ENCODE assay signal across 12 cellular contexts in genomic region chr2:60867007-60867406, GRCh38. TPM values are rescaled to one million over a fixed set of nuclear protein-coding genes. Genes with fewer than 3 reads are reported as not detected.
DNase-seq lines count a peak whose midpoint lies in the region; ATAC-seq and TF ChIP-seq lines count a peak whose summit lies in the region.
"Had no signal": no experiment of that assay in that cellular context is flagged by ENCODE, and none has a peak within 500 bp of the region (broad histone marks: within the 10 kb centered on the region; RNA-seq: fewer than 3 reads in every experiment).

No MANE protein-coding gene starts in this region.

- H2BK15ac ChIP-seq in neuronal stem cell (ENCODE audit: low read length): no peak overlapping the region

- no peaks in the 10 kb centered on the region for H3K27me3 ChIP-seq in DND-41 (ENCODE audit: insufficient read depth, low read length, poor library complexity)
- H3K27me3 ChIP-seq in neuronal stem cell (ENCODE audit: control insufficient read depth in 3 of 3, insufficient read depth in 3 of 3, low read depth in 1 of 3, low read length in 3 of 3): no peaks in the 10 kb centered on the region
- H3K27me3 ChIP-seq in tibial artery: no peaks in the 10 kb centered on the region

- WGBS in neuronal stem cell (ENCODE audit: extremely low coverage in 2 of 2, insufficient read length in 2 of 2, insufficient replicate concordance in 1 of 2), 2 donors: no CpG with 5 or more reads among the region's 3 CpGs

- intact Hi-C loops in tibial artery (cut with DNase I; ENCODE audit: low total_unique reads): no loop called here

- H3K36me3 Mint-ChIP-seq in activated naive CD8-positive, alpha-beta T cell treated with anti-CD3 and anti-CD28 coated beads, Interleukin-2, amount 50 U/mL, for 24 hours (ENCODE audit: low read depth): peaks cover 20% of the 10 kb centered on the region
- H3K36me3 Mint-ChIP-seq: brain had no signal

- H2BK12ac ChIP-seq in neuronal stem cell (ENCODE audit: low read length): no peak overlapping the region

- no peaks in the 10 kb centered on the region for H4K20me1 ChIP-seq in DND-41 (ENCODE audit: insufficient read depth, low read length)

- no peaks in the 10 kb centered on the region for H3K36me3 ChIP-seq in DND-41 (ENCODE audit: insufficient read depth, low read length)
- no peaks in the 10 kb centered on the region for H3K36me3 ChIP-seq in neuronal stem cell (replicated peaks in 1 of 2; ENCODE audit: control insufficient read depth in 2 of 2, insufficient read depth in 2 of 2, low read length in 2 of 2)
- H3K36me3 ChIP-seq in tibial artery: no peaks in the 10 kb centered on the region

- H3K14ac ChIP-seq in neuronal stem cell (ENCODE audit: low read length): no peak overlapping the region

- H3K27ac ChIP-seq in DND-41 (ENCODE audit: low read length) (no peak overlapping the region), neuronal stem cell (replicated peaks; ENCODE audit: low read length) (no peak overlapping the region), tibial artery (no peak overlapping the region)

- H3K27ac Mint-ChIP-seq in activated naive CD8-positive, alpha-beta T cell treated with anti-CD3 and anti-CD28 coated beads, Interleukin-2, amount 50 U/mL, for 24 hours: peak overlapping the region; percentile 38
- H3K27ac Mint-ChIP-seq: brain, nephron had no signal

- no peak overlapping the region for H3K4me3 Mint-ChIP-seq in activated naive CD8-positive, alpha-beta T cell treated with anti-CD3 and anti-CD28 coated beads, Interleukin-2, amount 50 U/mL, for 24 hours
- H3K4me3 Mint-ChIP-seq: brain, nephron had no signal

- H3K4me1 ChIP-seq in DND-41 (ENCODE audit: insufficient read depth, low read length): peaks cover 10% of the 10 kb centered on the region
- no peaks in the 10 kb centered on the region for H3K4me1 ChIP-seq in neuronal stem cell (ENCODE audit: control insufficient read depth in 2 of 2, insufficient read depth in 1 of 2, low read depth in 1 of 2, low read length in 2 of 2)
- H3K4me1 ChIP-seq in tibial artery: no peaks in the 10 kb centered on the region

- H2AFZ ChIP-seq in DND-41 (ENCODE audit: low read depth, low read length): peak overlapping the region; percentile 87
- peak overlapping the region; percentile 53 for H2AFZ ChIP-seq in neuronal stem cell (ENCODE audit: low read length)

- DNase-seq in DND-41 (no peak), NCI-H1105 (lab: John Stamatoyannopoulos, UW) (peak; percentile 62), neuronal stem cell (ENCODE audit: low spot score) (no peak), DMS153 treated with DMSO at 0.1 percent for 48 hours (lab: John Stamatoyannopoulos, UW; ENCODE audit: unreplicated experiment) (no peak), tibial artery (no peak), dermis blood vessel endothelial cell (no peak)
- DNase-seq in activated naive CD8-positive, alpha-beta T cell treated with anti-CD3 and anti-CD28 coated beads, Interleukin-2, amount 50 U/mL, for 24 hours: no peak
- DNase-seq: islet precursor cell, KBM-7, NCI-H2029 treated with DMSO at 0.1 percent for 48 hours had no signal

- no peak overlapping the region for H2AK5ac ChIP-seq in neuronal stem cell (ENCODE audit: low read depth, low read length)

- H3K9me3 Mint-ChIP-seq in activated naive CD8-positive, alpha-beta T cell treated with anti-CD3 and anti-CD28 coated beads, Interleukin-2, amount 50 U/mL, for 24 hours: peaks cover 26% of the 10 kb centered on the region

- H3K9ac ChIP-seq in DND-41 (ENCODE audit: low read depth, low read length) (no peak overlapping the region), neuronal stem cell (ENCODE audit: low read depth, low read length, poor library complexity) (no peak overlapping the region)

- no peak overlapping the region for H4K8ac ChIP-seq in neuronal stem cell (ENCODE audit: low read depth, low read length)

- H3K9me3 ChIP-seq in DND-41 (ENCODE audit: insufficient read depth, low read length, severe bottlenecking): peaks cover 14% of the 10 kb centered on the region
- no peaks in the 10 kb centered on the region for H3K9me3 ChIP-seq in neuronal stem cell (replicated peaks in 1 of 2; ENCODE audit: control insufficient read depth in 2 of 2, insufficient read depth in 1 of 2, low read depth in 1 of 2, low read length in 2 of 2)
- H3K9me3 ChIP-seq in tibial artery: no peaks in the 10 kb centered on the region

- H3K4me1 Mint-ChIP-seq in activated naive CD8-positive, alpha-beta T cell treated with anti-CD3 and anti-CD28 coated beads, Interleukin-2, amount 50 U/mL, for 24 hours: peaks cover 36% of the 10 kb centered on the region
- H3K4me1 Mint-ChIP-seq: brain, nephron had no signal

- no peak overlapping the region for H2BK5ac ChIP-seq in neuronal stem cell (ENCODE audit: low read length)

- no peak overlapping the region for H3K4me2 ChIP-seq in DND-41 (ENCODE audit: insufficient read depth, low read length)
- H3K4me2 ChIP-seq in neuronal stem cell (ENCODE audit: insufficient read depth, low read length, poor library complexity, severe bottlenecking): no peak overlapping the region

- no peak overlapping the region for H3K4ac ChIP-seq in neuronal stem cell (ENCODE audit: low read length)

- H4K91ac ChIP-seq in neuronal stem cell (ENCODE audit: low read depth, low read length, poor library complexity): no peak overlapping the region

- H3K79me1 ChIP-seq in neuronal stem cell (ENCODE audit: low read depth, low read length): no peaks in the 10 kb centered on the region

- H3K79me2 ChIP-seq in DND-41 (ENCODE audit: insufficient read depth, low read length): no peaks in the 10 kb centered on the region

- TF ChIP-seq CTCF in DND-41 (IDR thresholded peaks at IDR 0.05; ENCODE audit: borderline replicate concordance, extremely low read depth, low read length, poor library complexity, severe bottlenecking) (no peak), tibial artery (IDR thresholded peaks at IDR 0.05) (no peak)

- no peak overlapping the region for H2BK120ac ChIP-seq in neuronal stem cell (ENCODE audit: low read depth, low read length)

- ATAC-seq in DND-41 (ENCODE audit: insufficient read depth, low read depth): no peak
- ATAC-seq in activated naive CD8-positive, alpha-beta T cell treated with anti-CD3 and anti-CD28 coated beads, Interleukin-2, amount 50 U/mL, for 24 hours: no peak

- no peaks in the 10 kb centered on the region for H3K27me3 Mint-ChIP-seq in activated naive CD8-positive, alpha-beta T cell treated with anti-CD3 and anti-CD28 coated beads, Interleukin-2, amount 50 U/mL, for 24 hours
- H3K27me3 Mint-ChIP-seq: brain had no signal

- no peak overlapping the region for H3K18ac ChIP-seq in neuronal stem cell (ENCODE audit: low read length)

- H3K4me3 ChIP-seq in DND-41 (ENCODE audit: low read depth in 1 of 2, low read length in 2 of 2): no peak overlapping the region
- no peak overlapping the region for H3K4me3 ChIP-seq in neuronal stem cell (ENCODE audit: low read length in 2 of 2)
- no peak overlapping the region for H3K4me3 ChIP-seq in tibial artery

- H3K23ac ChIP-seq in neuronal stem cell (ENCODE audit: low read depth, low read length, poor library complexity): no peak overlapping the region

RNA-seq across cellular contexts. Expression of gene REL, which starts 14.4 kb away (rescaled TPM):
- 4.8 TPM for polyA plus RNA-seq in neuronal stem cell (2013, experiment 1 of 2)
- 5.2 TPM for polyA plus RNA-seq in neuronal stem cell (2013, experiment 2 of 2)
- 21.8 and 30.4 TPM in 2 replicates for total RNA-seq in dermis blood vessel endothelial cell
